Comparison of ENCODE assay signal across 9 cellular contexts in genomic region chr9:137301086-137301947, GRCh38. TPM values are rescaled to one million over a fixed set of nuclear protein-coding genes. Genes with fewer than 3 reads are reported as not detected.
DNase-seq lines count a peak whose midpoint lies in the region; ATAC-seq and TF ChIP-seq lines count a peak whose summit lies in the region.
"Had no signal": no experiment of that assay in that cellular context is flagged by ENCODE, and none has a peak within 500 bp of the region (broad histone marks: within the 10 kb centered on the region; RNA-seq: fewer than 3 reads in every experiment).

No MANE protein-coding gene starts in this region.

- no peak overlapping the region for H2AFZ ChIP-seq in OCI-LY7 (ENCODE audit: low read length)

- TF ChIP-seq RAD21 in liver (IDR thresholded peaks at IDR 0.05), result no peak

- peak overlapping the region in 1 of 2 donors; percentile 37 for H3K9ac ChIP-seq in liver (ENCODE audit: low read depth in 1 of 2, low read length in 2 of 2)

- no TSS peak for BruUV-seq in OCI-LY7 (replicated peaks; lab: Mats Ljungman, UMichigan)

- H3K4me3 ChIP-seq in OCI-LY7 (ENCODE audit: low read depth, low read length, poor library complexity, severe bottlenecking), result peak overlapping the region; percentile 57
- peak overlapping the region; percentile 38 to 41 for H3K4me3 ChIP-seq in cardiac fibroblast (replicated peaks in 1 of 2; ENCODE audit: low read depth in 2 of 2, low read length in 2 of 2)
- H3K4me3 ChIP-seq in liver (ENCODE audit: low read depth in 1 of 3, low read length in 3 of 3), result peak overlapping the region; percentile 55 to 63 (median 63)
- H3K4me3 ChIP-seq in thymus (ENCODE audit: low read length), result peak overlapping the region; percentile 58

- CTCF ChIA-PET in OCI-LY7 (lab: Charles Lee; ENCODE audit: unreplicated experiment), result no interaction called here

- peaks cover 0 to 3% (median 0%) of the 10 kb centered on the region in 4 donors for H3K27me3 ChIP-seq in liver (ENCODE audit: control insufficient read depth in 4 of 4, insufficient read depth in 4 of 4, low read length in 3 of 4)
- H3K27me3 ChIP-seq in thymus (ENCODE audit: control insufficient read depth, insufficient read depth), result peaks cover 85% of the 10 kb centered on the region

- no peaks in the 10 kb centered on the region for H4K20me1 ChIP-seq in OCI-LY7 (ENCODE audit: insufficient read depth, low read length)

- TF ChIP-seq CTCF in OCI-LY7 (conservative IDR thresholded peaks at IDR 0.05; ENCODE audit: low read length), result peak; percentile 35; the same call in 1 of the 2 replicates
- no peak for TF ChIP-seq CTCF in cardiac fibroblast (IDR thresholded peaks at IDR 0.05; ENCODE audit: low read depth, low read length)
- TF ChIP-seq CTCF in liver (IDR thresholded peaks at IDR 0.05; ENCODE audit: low read depth, low read length, missing input control), result no peak

- peak; percentile 18 for ATAC-seq in HG02840 (IDR thresholded peaks at IDR 0.05; ENCODE audit: low FRiP score, unreplicated experiment)

- H3K4me1 ChIP-seq in OCI-LY7 (ENCODE audit: insufficient read depth, low read length, poor library complexity, severe bottlenecking) (peaks cover 51% of the 10 kb centered on the region), liver (ENCODE audit: control insufficient read depth in 4 of 4, insufficient read depth in 4 of 4, low read length in 3 of 4) (peaks cover 14 to 65% (median 32%) of the 10 kb centered on the region in 4 donors), thymus (ENCODE audit: control insufficient read depth, insufficient read depth, low read length) (peaks cover 8% of the 10 kb centered on the region)

- peak overlapping the region; percentile 60 for H3K4me2 ChIP-seq in OCI-LY7 (ENCODE audit: low read length)

- no peaks in the 10 kb centered on the region for H3K9me3 ChIP-seq in OCI-LY7 (ENCODE audit: low read length)
- no peaks in the 10 kb centered on the region for H3K9me3 ChIP-seq in liver (ENCODE audit: control insufficient read depth in 4 of 4, low read length in 3 of 4)
- no peaks in the 10 kb centered on the region for H3K9me3 ChIP-seq in thymus (ENCODE audit: control insufficient read depth)

- intact Hi-C loops in OCI-LY7 (cut with micrococcal nuclease; ENCODE audit: unreplicated experiment), result loop anchor here (5.0 kb wide), 1 partner anchor 146 kb away; no protein-coding TSS in a partner anchor

- H3K27ac ChIP-seq in OCI-LY7 (ENCODE audit: low read depth, low read length, poor library complexity, severe bottlenecking) (no peak overlapping the region), liver (ENCODE audit: low read depth in 1 of 2, low read length in 2 of 2) (peak overlapping the region; percentile 18 to 73), thymus (ENCODE audit: low read depth) (peak overlapping the region; percentile 15)

- H3K36me3 ChIP-seq in OCI-LY7 (ENCODE audit: insufficient read depth, low read length), result no peaks in the 10 kb centered on the region
- no peaks in the 10 kb centered on the region for H3K36me3 ChIP-seq in liver (ENCODE audit: control insufficient read depth in 4 of 4, insufficient read depth in 3 of 4, low read depth in 1 of 4, low read length in 3 of 4)
- H3K36me3 ChIP-seq in thymus (ENCODE audit: control insufficient read depth, insufficient read depth), result no peaks in the 10 kb centered on the region

- no peaks in the 10 kb centered on the region for H3K79me2 ChIP-seq in OCI-LY7 (ENCODE audit: insufficient read depth, low read depth, low read length)

- peak; percentile 75 for DNase-seq in activated CD8-positive, alpha-beta memory T cell treated with anti-CD3 and anti-CD28 coated beads for 24 hours
- no peak for DNase-seq in activated CD8-positive, alpha-beta memory T cell treated with anti-CD3 and anti-CD28 coated beads, Interleukin-2, amount 50 U/mL, for 4 hours
- DNase-seq in OCI-LY7 (ENCODE audit: low spot score) (no peak), cardiac fibroblast (ENCODE audit: low read depth in 2 of 2) (peak; percentile 55 to 67), ureter (ENCODE audit: low spot score) (no peak)

- POLR2A ChIA-PET in OCI-LY7 (lab: Charles Lee), result interaction anchor here (0.6 kb wide), 1 partner anchor 32 kb away, joined by 3 read pairs; no protein-coding TSS in a partner anchor

- under 1% methylated on average over 114 of the region's 114 CpGs for WGBS in liver
- WGBS in thymus, result 1% methylated on average over 114 of the region's 114 CpGs

- no peaks in the 10 kb centered on the region for H3K9me2 ChIP-seq in OCI-LY7 (ENCODE audit: insufficient read depth, low read length)

TF ChIP-seq in liver, 16 proteins besides CTCF, POLR2A, EP300 and RAD21:
- TF ChIP-seq ZBTB33 (IDR thresholded peaks at IDR 0.05), result no peak

RNA-seq across cellular contexts. Expression of gene NRARP, which starts 0.8 kb away (rescaled TPM):
- total RNA-seq in OCI-LY7 (2014; rRNA removed; shearing (Covaris generic)), result 6.9 TPM in 2 replicates
- total RNA-seq in OCI-LY7 (2022) (6.4 and 8.9 TPM in 2 replicates), liver (1 to 10 TPM in 1 of 2 donors, under 1 TPM in 1; 0.93 to 1.3 TPM), ureter (7.1 TPM)
- polyA plus RNA-seq in liver (under 1 TPM in 1 of 2 donors, not detected in 1; 0.48 TPM), thymus (1.6 TPM)

RNA-seq across cellular contexts. Expression of gene TOR4A, which starts 23.8 kb away (rescaled TPM):
- total RNA-seq in OCI-LY7 (2014; rRNA removed; shearing (Covaris generic)), result 11.6 and 11.7 TPM in 2 replicates
- total RNA-seq in OCI-LY7 (2022) (19.7 and 22.3 TPM in 2 replicates), liver (1 to 10 TPM; 5.0 to 5.1 TPM), ureter (15.4 TPM)
- polyA plus RNA-seq in liver (1 to 10 TPM in 1 of 2 donors, under 1 TPM in 1; 0.35 to 3.6 TPM), thymus (2.1 TPM)

RNA-seq across cellular contexts. Expression of gene NELFB, which starts 46.2 kb away (rescaled TPM):
- total RNA-seq in OCI-LY7 (2014; rRNA removed; shearing (Covaris generic)), result 59.5 and 62.6 TPM in 2 replicates
- total RNA-seq in OCI-LY7 (2022), result 74.8 and 76.1 TPM in 2 replicates
- total RNA-seq in liver, result 10 to 100 TPM; 16.5 to 19.7 TPM
- polyA plus RNA-seq in liver, result 10 to 100 TPM in 1 of 2 donors, 1 to 10 TPM in 1; 4.7 to 24.6 TPM
- polyA plus RNA-seq in thymus, result 38.8 TPM
- 45.2 TPM for total RNA-seq in ureter

RNA-seq across cellular contexts. Expression of gene STPG3, which starts 50.2 kb away (rescaled TPM):
- 0.73 TPM in 1 of 2 replicates, not detected in the other for total RNA-seq in OCI-LY7 (2014; rRNA removed; shearing (Covaris generic))
- 1.7 and 2.7 TPM in 2 replicates for total RNA-seq in OCI-LY7 (2022)
- not detected for total RNA-seq in liver
- polyA plus RNA-seq in liver, result not detected
- 0.43 TPM for polyA plus RNA-seq in thymus
- total RNA-seq in ureter, result not detected
- total RNA-seq: left colon had no signal

Comparison
In these comparisons a context has a peak if more than half of its experiments do, and no peak if none do; other contexts are left out.
1. DNase-seq: peak in activated CD8-positive, alpha-beta memory T cell treated with anti-CD3 and anti-CD28 coated beads for 24 hours (single experiment) and cardiac fibroblast (2 of 2); none in activated CD8-positive, alpha-beta memory T cell treated with anti-CD3 and anti-CD28 coated beads, Interleukin-2, amount 50 U/mL, for 4 hours (single experiment), OCI-LY7 (single experiment) and ureter (single experiment).
2. Peak in every context shown above with its lines, with median percentiles within 50 percentile points of each other: H3K4me3 ChIP-seq.